ENCODE assay signal across 16 cellular contexts in the genomic region with DNA sequence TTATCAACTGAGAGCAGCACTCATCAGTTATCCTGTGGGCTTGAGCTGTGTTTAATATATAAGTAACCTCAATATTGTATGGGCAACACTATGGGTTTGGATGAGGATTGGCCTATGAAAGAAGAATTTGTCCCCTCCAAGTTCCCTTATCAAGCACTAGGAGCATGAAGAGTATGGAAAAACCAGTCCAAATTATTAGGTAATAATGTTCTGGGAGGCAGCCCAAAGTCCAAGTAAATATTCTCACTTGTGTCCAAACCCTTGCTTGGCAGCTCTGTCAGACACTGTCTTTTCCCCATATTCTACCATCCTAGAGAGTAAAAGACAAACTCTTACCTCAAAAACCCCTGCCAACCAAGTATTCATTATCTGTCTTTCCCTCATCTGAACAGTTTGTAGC.
DNase-seq lines count a peak whose midpoint lies in the region; ATAC-seq, FAIRE-seq and TF ChIP-seq lines count a peak whose summit lies in the region.
"Had no signal": no experiment of that assay in that cellular context is flagged by ENCODE, and none has a peak within 500 bp of the region (broad histone marks: within the 10 kb centered on the region; RNA-seq: fewer than 3 reads in every experiment).

No MANE protein-coding gene starts in this region.

- H3K4me3 ChIP-seq in gastroesophageal sphincter, result no peak overlapping the region
- no peak overlapping the region for H3K4me3 ChIP-seq in muscle layer of colon (ENCODE audit: low read depth in 1 of 2, low read length in 2 of 2)
- H3K4me3 ChIP-seq in tibial nerve, result no peak overlapping the region

- ATAC-seq in SK-N-SH treated with all-trans-retinoic acid at 6 μM for 48 hours (0 out of 3 replicates have a peak, but pooled peaks have one; percentile 9), gastroesophageal sphincter (peak; percentile 65)
- ATAC-seq: naive thymus-derived CD4-positive, alpha-beta T cell had no signal

- no peak overlapping the region for H3K4me3 Mint-ChIP-seq in activated T-cell treated with anti-CD3 and anti-CD28 coated beads, Interleukin-2, amount 50 U/mL, for 24 hours
- H3K4me3 Mint-ChIP-seq: activated naive CD4-positive, alpha-beta T cell treated with anti-CD3 and anti-CD28 coated beads, Interleukin-2, amount 50 U/mL, for 24 hours; endodermal cell; naive thymus-derived CD4-positive, alpha-beta T cell had no signal

- H3K27me3 ChIP-seq in gastroesophageal sphincter, result no peaks in the 10 kb centered on the region
- no peaks in the 10 kb centered on the region for H3K27me3 ChIP-seq in muscle layer of colon (ENCODE audit: control insufficient read depth in 1 of 2, insufficient read depth in 2 of 2, low read length in 2 of 2)
- H3K27me3 ChIP-seq in tibial nerve, result no peaks in the 10 kb centered on the region

- H3K9me3 ChIP-seq in gastroesophageal sphincter, result no peaks in the 10 kb centered on the region
- no peaks in the 10 kb centered on the region for H3K9me3 ChIP-seq in muscle layer of colon (ENCODE audit: low read length)
- no peaks in the 10 kb centered on the region for H3K9me3 ChIP-seq in tibial nerve

- TF ChIP-seq POLR2A in gastroesophageal sphincter (IDR thresholded peaks at IDR 0.05) (no peak), tibial nerve (IDR thresholded peaks at IDR 0.05) (no peak), H54 (IDR thresholded peaks at IDR 0.05; ENCODE audit: low read depth, low read length) (no peak)

- TF ChIP-seq EP300 in gastroesophageal sphincter (IDR thresholded peaks at IDR 0.05) (no peak), tibial nerve (IDR thresholded peaks at IDR 0.05) (peak in 1 of 2 donors; percentile 35)

- no peaks in the 10 kb centered on the region for H3K36me3 Mint-ChIP-seq in activated T-cell treated with anti-CD3 and anti-CD28 coated beads, Interleukin-2, amount 50 U/mL, for 24 hours (ENCODE audit: low read depth)
- H3K36me3 Mint-ChIP-seq: activated naive CD4-positive, alpha-beta T cell treated with anti-CD3 and anti-CD28 coated beads, Interleukin-2, amount 50 U/mL, for 24 hours had no signal

- H3K27ac ChIP-seq in gastroesophageal sphincter (peak overlapping the region; percentile 56 to 69 (median 67)), muscle layer of colon (ENCODE audit: low read depth, low read length) (peak overlapping the region; percentile 19), tibial nerve (peak overlapping the region; percentile 31 to 78 (median 64))

- H3K4me1 Mint-ChIP-seq in activated T-cell treated with anti-CD3 and anti-CD28 coated beads, Interleukin-2, amount 50 U/mL, for 24 hours (ENCODE audit: low read depth), result no peaks in the 10 kb centered on the region
- H3K4me1 Mint-ChIP-seq: activated naive CD4-positive, alpha-beta T cell treated with anti-CD3 and anti-CD28 coated beads, Interleukin-2, amount 50 U/mL, for 24 hours; endodermal cell; naive thymus-derived CD4-positive, alpha-beta T cell had no signal

- no peak overlapping the region for H3K9ac ChIP-seq in muscle layer of colon (ENCODE audit: low read length)

- H3K27ac Mint-ChIP-seq in activated T-cell treated with anti-CD3 and anti-CD28 coated beads, Interleukin-2, amount 50 U/mL, for 24 hours, result no peak overlapping the region
- H3K27ac Mint-ChIP-seq: activated naive CD4-positive, alpha-beta T cell treated with anti-CD3 and anti-CD28 coated beads, Interleukin-2, amount 50 U/mL, for 24 hours; endodermal cell; naive thymus-derived CD4-positive, alpha-beta T cell had no signal

- H3K36me3 ChIP-seq in gastroesophageal sphincter, result no peaks in the 10 kb centered on the region
- H3K36me3 ChIP-seq in muscle layer of colon (ENCODE audit: insufficient read depth, low read length), result no peaks in the 10 kb centered on the region
- no peaks in the 10 kb centered on the region for H3K36me3 ChIP-seq in tibial nerve

- DNase-seq in tibial nerve (ENCODE audit: low spot score in 2 of 2) (peak in 1 of 2 donors; percentile 61), H54 (ENCODE audit: insufficient read length, low spot score) (no peak), NCI-H2227 (lab: John Stamatoyannopoulos, UW; ENCODE audit: unreplicated experiment) (no peak), SKM-1 (lab: John Stamatoyannopoulos, UW; ENCODE audit: unreplicated experiment) (no peak)
- no peak for DNase-seq in activated T-cell treated with anti-CD3 and anti-CD28 coated beads, Interleukin-2, amount 50 U/mL, for 24 hours
- DNase-seq: caudate nucleus; DMS 273 treated with DMSO at 0.1 percent for 48 hours; endodermal cell; naive thymus-derived CD4-positive, alpha-beta T cell; NCI-H2029 treated with DMSO at 0.1 percent for 48 hours; NCI-H748 treated with DMSO at 0.1 percent for 48 hours; stimulated activated CD8-positive, alpha-beta memory T cell treated with anti-CD3 and anti-CD28 coated beads, Interleukin-4, amount 100 ng/mL, for 48 hours had no signal

- peak in 2 of 4 experiments; percentile 16 to 28 for TF ChIP-seq CTCF in gastroesophageal sphincter (IDR thresholded peaks at IDR 0.05)
- TF ChIP-seq CTCF in tibial nerve (IDR thresholded peaks at IDR 0.05), result peak in 2 of 5 experiments; percentile 26 to 48

- H3K4me1 ChIP-seq in gastroesophageal sphincter, result peaks cover 13 to 34% (median 19%) of the 10 kb centered on the region in 3 donors
- H3K4me1 ChIP-seq in muscle layer of colon (ENCODE audit: insufficient read depth, low read length), result peaks cover 24% of the 10 kb centered on the region
- H3K4me1 ChIP-seq in tibial nerve, result peaks cover 0 to 46% (median 24%) of the 10 kb centered on the region in 4 donors

- no peaks in the 10 kb centered on the region for H3K9me3 Mint-ChIP-seq in activated T-cell treated with anti-CD3 and anti-CD28 coated beads, Interleukin-2, amount 50 U/mL, for 24 hours
- H3K9me3 Mint-ChIP-seq: activated naive CD4-positive, alpha-beta T cell treated with anti-CD3 and anti-CD28 coated beads, Interleukin-2, amount 50 U/mL, for 24 hours; endodermal cell had no signal

- no peaks in the 10 kb centered on the region for H3K27me3 Mint-ChIP-seq in activated T-cell treated with anti-CD3 and anti-CD28 coated beads, Interleukin-2, amount 50 U/mL, for 24 hours
- H3K27me3 Mint-ChIP-seq: activated naive CD4-positive, alpha-beta T cell treated with anti-CD3 and anti-CD28 coated beads, Interleukin-2, amount 50 U/mL, for 24 hours had no signal

- FAIRE-seq in H54 (lab: Jason Lieb, UNC), result no peak

TF ChIP-seq in SK-N-SH treated with all-trans-retinoic acid at 6 μM for 48 hours, 23 proteins besides CTCF, POLR2A, EP300 and RAD21:
- no peak for TF ChIP-seq TSHZ2 (CRISPR knock-in tag; IDR thresholded peaks at IDR 0.05)
- TF ChIP-seq RARB (CRISPR knock-in tag; IDR thresholded peaks at IDR 0.05), result no peak
- no peak for TF ChIP-seq ZNF8 (CRISPR knock-in tag; IDR thresholded peaks at IDR 0.05)
- TF ChIP-seq OSR1 (CRISPR knock-in tag; IDR thresholded peaks at IDR 0.05), result no peak
- TF ChIP-seq SNAI2 (CRISPR knock-in tag; IDR thresholded peaks at IDR 0.05), result no peak
- no peak for TF ChIP-seq CSDC2 (CRISPR knock-in tag; IDR thresholded peaks at IDR 0.05)
- no peak for TF ChIP-seq ARNTL (CRISPR knock-in tag; IDR thresholded peaks at IDR 0.05; ENCODE audit: borderline replicate concordance, low read depth)
- TF ChIP-seq ZNF70 (CRISPR knock-in tag; IDR thresholded peaks at IDR 0.05), result no peak
- TF ChIP-seq BACH2 (CRISPR knock-in tag; IDR thresholded peaks at IDR 0.05; ENCODE audit: borderline replicate concordance), result no peak
- no peak for TF ChIP-seq GLIS3 (CRISPR knock-in tag; IDR thresholded peaks at IDR 0.05)
- TF ChIP-seq ZNF565 (CRISPR knock-in tag; conservative IDR thresholded peaks at IDR 0.05; ENCODE audit: low read depth), result no peak
- no peak for TF ChIP-seq PPARA (CRISPR knock-in tag; IDR thresholded peaks at IDR 0.05; ENCODE audit: borderline replicate concordance)
